8 cellular contexts compared by ENCODE assay signal in genomic region chr2:37084797-37085196, GRCh38. TPM values are rescaled to one million over a fixed set of nuclear protein-coding genes. Genes with fewer than 3 reads are reported as not detected.
DNase-seq lines count a peak whose midpoint lies in the region; ATAC-seq, FAIRE-seq and TF ChIP-seq lines count a peak whose summit lies in the region.

No MANE protein-coding gene starts in this region.

- no peak overlapping the region for H2BK5ac ChIP-seq in H1 (ENCODE audit: low read depth, low read length)

- no peak overlapping the region for H2BK12ac ChIP-seq in H1 (ENCODE audit: low read depth, low read length)

- H4K5ac ChIP-seq in H1 (ENCODE audit: insufficient read length, low read depth, low read length): no peak overlapping the region

- TF ChIP-seq POLR2A in H1 (IDR thresholded peaks at IDR 0.05; ENCODE audit: control extremely low read depth in 1 of 2, low read depth in 2 of 2, low read length in 2 of 2): no peak

- H3K4me2 ChIP-seq in BLaER1 (peak overlapping the region; percentile 91), Karpas-422 (ENCODE audit: low read depth, low read length, poor library complexity, severe bottlenecking) (peak overlapping the region; percentile 88), H1 (ENCODE audit: insufficient read depth in 1 of 2, low read depth in 2 of 2, low read length in 2 of 2) (peak overlapping the region; percentile 76 to 93)

- no peaks in the 10 kb centered on the region for H3K79me1 ChIP-seq in H1 (ENCODE audit: low read depth, low read length)

- TF ChIP-seq EP300 in H1 (IDR thresholded peaks at IDR 0.05; ENCODE audit: borderline replicate concordance in 1 of 2, low read depth in 2 of 2, low read length in 2 of 2): no peak

- no peak overlapping the region for H4K8ac ChIP-seq in H1 (ENCODE audit: extremely low read depth, insufficient read depth, low read length)

- ATAC-seq in HG03520 (IDR thresholded peaks at IDR 0.05; ENCODE audit: unreplicated experiment): no peak

- H3K56ac ChIP-seq in H1 (replicated peaks; ENCODE audit: insufficient read length, low read depth, low read length): no peak overlapping the region

- H3K4me3 ChIP-seq in BLaER1 (peak overlapping the region; percentile 93), Karpas-422 (ENCODE audit: low read length) (peak overlapping the region; percentile 83), H1 (ENCODE audit: extremely low read depth in 1 of 4, insufficient read depth in 2 of 4, low read depth in 3 of 4, low read length in 4 of 4) (peak overlapping the region; percentile 71 to 97 (median 80)), neuron (ENCODE audit: low read length) (peak overlapping the region; percentile 80)

- H3K9me3 ChIP-seq in BLaER1 (no peaks in the 10 kb centered on the region), Karpas-422 (ENCODE audit: low read length) (no peaks in the 10 kb centered on the region), H1 (ENCODE audit: insufficient read depth in 2 of 2, low read depth in 1 of 2, low read length in 1 of 2) (no peaks in the 10 kb centered on the region), neuron (ENCODE audit: low read length) (no peaks in the 10 kb centered on the region)

- H3K36me3 ChIP-seq in BLaER1: peaks cover 34% of the 10 kb centered on the region
- peaks cover 11% of the 10 kb centered on the region; the same call in 1 of the 2 replicates for H3K36me3 ChIP-seq in Karpas-422 (ENCODE audit: insufficient read depth, low read length)
- no peaks in the 10 kb centered on the region; a peak in 1 of 8 replicates for H3K36me3 ChIP-seq in H1 (ENCODE audit: control insufficient read depth in 2 of 4, insufficient read depth in 4 of 4, low read length in 3 of 4)
- peaks cover 17% of the 10 kb centered on the region for H3K36me3 ChIP-seq in neuron (ENCODE audit: insufficient read depth, low read length)

- no peak for DNase-seq in Karpas-422
- DNase-seq in H1 (ENCODE audit: low read depth in 1 of 2, low spot score in 2 of 2): no peak
- no peak for DNase-seq in CD1c-positive myeloid dendritic cell (ENCODE audit: extremely low spot score)
- DNase-seq in stimulated activated CD4-positive, alpha-beta T cell treated with anti-CD3 and anti-CD28 coated beads, Interleukin-12 subunit alpha, Interleukin-12 subunit beta, amount 100 ng/mL, for 4 hours: no peak
- DNase-seq in NCI-H187 (lab: John Stamatoyannopoulos, UW): no peak

- H3K4me1 ChIP-seq in BLaER1: peaks cover 60% of the 10 kb centered on the region
- H3K4me1 ChIP-seq in Karpas-422 (ENCODE audit: low read length): peaks cover 62% of the 10 kb centered on the region
- H3K4me1 ChIP-seq in H1 (replicated peaks in 1 of 4; ENCODE audit: control insufficient read depth in 3 of 4, insufficient read depth in 4 of 4, low read length in 3 of 4): peaks cover 0 to 4% (median 2%) of the 10 kb centered on the region in 4 experiments; a peak in 2 of 7 replicates
- H3K4me1 ChIP-seq in neuron (ENCODE audit: insufficient read depth, low read length): peaks cover 16% of the 10 kb centered on the region

- TF ChIP-seq CTCF in H1 (IDR thresholded peaks at IDR 0.05; ENCODE audit: control extremely low read depth in 1 of 3, insufficient read depth in 1 of 3, low read depth in 1 of 3, low read length in 3 of 3): no peak

- H4K20me1 ChIP-seq in BLaER1: peaks cover 10% of the 10 kb centered on the region; the same call in 1 of the 2 replicates
- H4K20me1 ChIP-seq in Karpas-422 (ENCODE audit: insufficient read depth, low read depth, low read length): no peaks in the 10 kb centered on the region
- H4K20me1 ChIP-seq in H1 (replicated peaks in 1 of 2; ENCODE audit: control insufficient read depth in 1 of 2, insufficient read depth in 2 of 2, low read length in 2 of 2): peaks cover 0 to 3% of the 10 kb centered on the region in 2 experiments

- FAIRE-seq in H1 (lab: Jason Lieb, UNC): no peak

- POLR2A ChIA-PET in H1 (lab: Charles Lee; ENCODE audit: partially characterized antibody): interaction anchor here (1.0 kb wide), 1 partner anchor 27 kb away, joined by 4 read pairs; no protein-coding TSS in a partner anchor

- no peak overlapping the region for H2BK20ac ChIP-seq in H1 (ENCODE audit: low read length)

- H3K23me2 ChIP-seq in H1 (ENCODE audit: low read depth, low read length): peaks cover 8% of the 10 kb centered on the region

- H2BK15ac ChIP-seq in H1 (ENCODE audit: low read length): no peak overlapping the region

- H2AFZ ChIP-seq in Karpas-422 (ENCODE audit: low read length): peak overlapping the region; percentile 88
- H2AFZ ChIP-seq in H1 (ENCODE audit: low read length): peak overlapping the region; percentile 99
- H2AFZ ChIP-seq in neuron (ENCODE audit: low read depth, low read length): peak overlapping the region; percentile 93

- peak overlapping the region; percentile 49; the same call in 1 of the 2 replicates for H3K27ac ChIP-seq in BLaER1
- peak overlapping the region; percentile 28; the same call in 1 of the 2 replicates for H3K27ac ChIP-seq in Karpas-422 (ENCODE audit: low read length)
- H3K27ac ChIP-seq in H1 (ENCODE audit: low read depth, low read length): no peak overlapping the region

- H2BK120ac ChIP-seq in H1 (replicated peaks; ENCODE audit: low read depth, low read length): no peak overlapping the region

- no peak overlapping the region for H3K14ac ChIP-seq in H1 (ENCODE audit: insufficient read length)

- no peak overlapping the region for H3K23ac ChIP-seq in H1 (ENCODE audit: insufficient read length)

- H2AK5ac ChIP-seq in H1 (ENCODE audit: low read depth, low read length): no peak overlapping the region

- no peaks in the 10 kb centered on the region for H3K9me2 ChIP-seq in Karpas-422 (replicated peaks; ENCODE audit: insufficient read depth, low read length)

- H3K79me2 ChIP-seq in Karpas-422 (ENCODE audit: low read length): peaks cover 76% of the 10 kb centered on the region
- H3K79me2 ChIP-seq in H1 (ENCODE audit: control insufficient read depth in 1 of 2, insufficient read depth in 2 of 2, low read length in 2 of 2): no peaks in the 10 kb centered on the region

- 26% methylated on average over 10 of the region's 10 CpGs; no CpG with 5 or more reads in 1 of the 2 experiments for WGBS in H1 (ENCODE audit: extremely low coverage in 1 of 2, insufficient coverage in 1 of 2, insufficient read length in 1 of 2, insufficient replicate concordance in 2 of 2, low coverage in 1 of 2, low lambda C conversion rate in 2 of 2, missing lambda C conversion rate in 1 of 2), 2 experiments

- no peak for TF ChIP-seq RAD21 in H1 (IDR thresholded peaks at IDR 0.05 in 1 of 2, conservative IDR thresholded peaks at IDR 0.05 in 1 of 2; ENCODE audit: low read depth in 2 of 2, low read length in 2 of 2)

- H3K9ac ChIP-seq in BLaER1 (peak overlapping the region; percentile 83), Karpas-422 (ENCODE audit: low read length) (peak overlapping the region; percentile 75), H1 (replicated peaks in 1 of 4; ENCODE audit: extremely low read depth in 1 of 4, low read depth in 3 of 4, low read length in 3 of 4) (no peak overlapping the region; a peak in 1 of 7 replicates)

- H3K4ac ChIP-seq in H1 (replicated peaks; ENCODE audit: insufficient read length, low read depth, low read length): no peak overlapping the region

- no peaks in the 10 kb centered on the region for H3K27me3 ChIP-seq in BLaER1
- H3K27me3 ChIP-seq in Karpas-422 (ENCODE audit: low read length): no peaks in the 10 kb centered on the region
- no peaks in the 10 kb centered on the region for H3K27me3 ChIP-seq in H1 (replicated peaks in 1 of 4; ENCODE audit: control insufficient read depth in 3 of 4, extremely low read depth in 1 of 4, insufficient read depth in 3 of 4, low read length in 3 of 4)
- no peaks in the 10 kb centered on the region for H3K27me3 ChIP-seq in neuron (ENCODE audit: insufficient read depth, low read length)

- H3K18ac ChIP-seq in H1 (ENCODE audit: extremely low read depth, low read length): no peak overlapping the region

- H4K91ac ChIP-seq in H1 (replicated peaks; ENCODE audit: insufficient read length, low read length): no peak overlapping the region

- CTCF ChIA-PET in H1 (lab: Charles Lee; ENCODE audit: partially characterized antibody): interaction anchor here (1.1 kb wide), 1 partner anchor 84 kb away, joined by 3 read pairs; no protein-coding TSS in a partner anchor

TF ChIP-seq in H1, 55 proteins besides CTCF, POLR2A, EP300 and RAD21:
- TF ChIP-seq MAX (IDR thresholded peaks at IDR 0.05) (no peak), SAP30 (IDR thresholded peaks at IDR 0.05; ENCODE audit: insufficient read depth, insufficient replicate concordance, low read length) (peak; percentile 5)

RNA-seq across cellular contexts. Expression of gene GPATCH11, which starts 0.5 kb away (rescaled TPM):
- total RNA-seq in Karpas-422 (2014; rRNA removed; shearing (Covaris generic); ENCODE audit: low replicate concordance): 7.8 and 16.4 TPM in 2 replicates
- total RNA-seq in H1 (2021; fragmentation: NEBNext Ultra II Directional; extraction: Animal tissue kit (Norgen Biotek cat#: 25700)): 2.7 and 3.4 TPM in 2 replicates
- 0.38 and 0.60 TPM in 2 replicates for polyA plus RNA-seq in H1 (2011; rRNA removed)
- 0.93 TPM for polyA plus RNA-seq in H1 (2011; cell fraction: cytosol; rRNA removed)
- 0.30 TPM for polyA plus RNA-seq in H1 (2011; cell fraction: nucleus; rRNA removed)
- 1.5 to 3.3 TPM (median 1.8 TPM) in 4 replicates for polyA plus RNA-seq in H1 (2012, experiment 1 of 2)
- polyA plus RNA-seq in H1 (2012, experiment 2 of 2): 0.20 TPM
- polyA plus RNA-seq in H1 (2013, experiment 1 of 2): 5.8 TPM
- polyA plus RNA-seq in H1 (2013, experiment 2 of 2): 4.7 TPM
- polyA minus RNA-seq in H1 (2011; rRNA and poly(A)+ RNA removed): 0.69 and 0.93 TPM in 2 replicates
- polyA minus RNA-seq in H1 (2011; cell fraction: cytosol; rRNA and poly(A)+ RNA removed): 0.51 TPM
- polyA minus RNA-seq in H1 (2011; cell fraction: nucleus; rRNA and poly(A)+ RNA removed): 1.8 TPM

RNA-seq across cellular contexts. Expression of gene HEATR5B, which starts 0.6 kb away (rescaled TPM):
- 21.2 and 53.1 TPM in 2 replicates for total RNA-seq in Karpas-422 (2014; rRNA removed; shearing (Covaris generic); ENCODE audit: low replicate concordance)
- total RNA-seq in H1 (2021; fragmentation: NEBNext Ultra II Directional; extraction: Animal tissue kit (Norgen Biotek cat#: 25700)): 11.3 and 12.6 TPM in 2 replicates
- 5.5 and 7.0 TPM in 2 replicates for polyA plus RNA-seq in H1 (2011; rRNA removed)
- 8.6 TPM for polyA plus RNA-seq in H1 (2011; cell fraction: cytosol; rRNA removed)
- polyA plus RNA-seq in H1 (2011; cell fraction: nucleus; rRNA removed): 8.3 TPM
- 6.9 to 8.7 TPM (median 8.0 TPM) in 4 replicates for polyA plus RNA-seq in H1 (2012, experiment 1 of 2)
- 0.35 TPM for polyA plus RNA-seq in H1 (2012, experiment 2 of 2)
- polyA plus RNA-seq in H1 (2013, experiment 1 of 2): 6.1 TPM
- polyA plus RNA-seq in H1 (2013, experiment 2 of 2): 5.1 TPM
- 25.5 and 36.4 TPM in 2 replicates for polyA minus RNA-seq in H1 (2011; rRNA and poly(A)+ RNA removed)
- polyA minus RNA-seq in H1 (2011; cell fraction: cytosol; rRNA and poly(A)+ RNA removed): 11.2 TPM
- 19.5 TPM for polyA minus RNA-seq in H1 (2011; cell fraction: nucleus; rRNA and poly(A)+ RNA removed)

Comparison
In these comparisons a context has a peak if more than half of its experiments do, and no peak if none do; other contexts are left out.
1. H3K9ac ChIP-seq: peak in BLaER1 (single experiment) and Karpas-422 (single experiment); none in H1 (0 of 4).
2. Peak in every context shown above with its lines, with median percentiles within 50 percentile points of each other: H3K4me2 ChIP-seq, H3K4me3 ChIP-seq and H2AFZ ChIP-seq.